ENCODE assay signal across 8 cellular contexts in the genomic region with DNA sequence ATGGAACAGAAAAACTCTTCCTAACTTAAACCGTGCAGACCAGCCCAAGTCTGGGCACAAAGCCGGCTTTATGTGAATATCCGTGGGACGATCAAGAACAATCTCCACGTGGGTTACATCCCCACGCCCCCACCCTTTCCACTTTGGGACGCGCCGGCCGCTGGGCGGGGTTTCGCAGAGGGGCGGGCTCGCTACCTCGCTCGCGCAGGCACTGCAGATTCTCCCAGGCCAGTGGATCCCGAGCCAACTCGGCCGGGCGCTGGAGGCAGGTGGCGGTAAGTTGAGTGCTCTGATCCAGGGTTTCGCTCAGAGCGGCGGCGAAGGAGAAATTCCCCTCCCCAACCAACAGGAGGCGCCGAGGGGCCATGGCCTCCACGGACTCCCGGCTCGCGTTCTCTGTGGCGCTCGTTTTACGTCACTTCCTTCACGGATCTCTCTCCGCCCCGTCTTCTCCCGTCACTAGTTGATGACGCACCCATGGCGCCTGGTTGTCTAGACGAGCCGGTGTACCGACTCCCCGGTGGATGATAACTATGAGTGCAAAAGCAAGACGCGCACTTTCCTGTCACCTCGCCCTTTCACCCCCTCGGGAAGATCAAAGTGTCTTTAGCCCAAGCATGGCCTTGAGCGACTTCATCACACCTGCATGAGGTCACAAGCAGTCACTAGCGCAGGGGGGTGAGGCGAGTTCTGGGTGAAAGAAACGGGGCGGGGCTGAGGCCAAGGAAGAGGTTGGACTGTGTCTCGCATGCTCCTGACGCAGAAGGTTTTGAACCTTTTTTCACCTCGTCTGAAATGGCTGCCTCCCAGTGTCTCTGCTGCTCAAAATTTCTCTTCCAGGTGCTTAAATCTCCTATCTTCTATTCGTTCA. TPM values are rescaled to one million over a fixed set of nuclear protein-coding genes. Genes with fewer than 3 reads are reported as not detected.
DNase-seq lines count a peak whose midpoint lies in the region; ATAC-seq and TF ChIP-seq lines count a peak whose summit lies in the region.

A gene with protein sequence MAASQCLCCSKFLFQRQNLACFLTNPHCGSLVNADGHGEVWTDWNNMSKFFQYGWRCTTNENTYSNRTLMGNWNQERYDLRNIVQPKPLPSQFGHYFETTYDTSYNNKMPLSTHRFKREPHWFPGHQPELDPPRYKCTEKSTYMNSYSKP (plus strand): TSS at position 776 of the 871 bp plus-strand sequence. CDS start 20 bp downstream, at position 796.
A gene with protein sequence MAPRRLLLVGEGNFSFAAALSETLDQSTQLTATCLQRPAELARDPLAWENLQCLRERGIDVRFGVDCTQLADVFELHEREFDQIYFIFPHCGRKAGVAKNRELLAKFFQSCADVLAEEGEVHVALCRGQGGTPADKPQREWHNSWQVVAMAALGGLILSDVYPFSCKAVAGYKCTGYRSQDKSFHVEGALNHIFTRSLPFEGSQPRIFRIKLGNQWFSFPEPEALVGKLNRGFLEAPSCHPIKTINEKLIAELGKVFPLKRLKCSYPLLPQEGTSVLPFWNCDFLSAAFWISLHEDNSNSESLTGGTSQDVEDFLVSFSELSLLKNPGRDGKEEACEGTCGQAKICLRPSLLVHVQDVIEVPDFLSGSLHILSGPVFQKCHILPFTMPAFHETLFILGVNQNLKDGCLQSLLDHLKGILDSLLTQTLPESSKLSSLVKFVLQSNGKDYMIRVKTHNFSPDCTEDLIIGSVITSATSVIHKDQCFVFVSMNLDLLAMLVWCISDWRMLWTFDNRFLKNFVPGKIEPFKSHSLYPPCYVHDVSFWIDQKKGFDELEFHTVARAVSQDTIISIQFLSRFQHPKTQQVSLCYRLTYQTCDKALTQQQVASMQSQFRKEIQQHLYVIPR (minus strand): TSS at position 400 of the 871 bp plus-strand sequence. CDS start 33 bp downstream, at position 367.

- H3K27ac ChIP-seq in DND-41 (ENCODE audit: low read length) (peak within 1 kb of the TSS; percentile 93), esophagus muscularis mucosa (replicated peaks in 1 of 4) (peak within 1 kb of the TSS; percentile 82 to 96 (median 94)), muscle layer of duodenum (ENCODE audit: low read length) (peak within 1 kb of the TSS; percentile 93)

- intact Hi-C loops in esophagus muscularis mucosa (cut with DNase I): loop anchor here (2.0 to 10.0 kb wide), 3 partner anchors 54 to 206 kb away; a partner anchor contains a TSS

- no peaks in the 10 kb centered on the region for H4K20me1 ChIP-seq in DND-41 (ENCODE audit: insufficient read depth, low read length)

- DNase-seq in DND-41 (peak; percentile 95), KG1 (lab: John Stamatoyannopoulos, UW) (peak; percentile 100), esophagus muscularis mucosa (ENCODE audit: extremely low spot score) (peak; percentile 99)
- DNase-seq in activated T-cell treated with anti-CD3 and anti-CD28 coated beads, Interleukin-2, amount 50 U/mL, for 48 hours: peak; percentile 97
- peak; percentile 89 to 94 for DNase-seq in stimulated activated CD8-positive, alpha-beta memory T cell treated with anti-CD3 and anti-CD28 coated beads, Interleukin-7, amount 100 ng/mL, for 4 hours (ENCODE audit: low read depth in 2 of 2)

- peak within 1 kb of the TSS; percentile 97 for H2AFZ ChIP-seq in DND-41 (ENCODE audit: low read depth, low read length)

- ATAC-seq in DND-41 (ENCODE audit: insufficient read depth, low read depth) (peak; percentile 87), GM21723 (IDR thresholded peaks at IDR 0.05; ENCODE audit: unreplicated experiment) (peak; percentile 94)

- peak; percentile 95 for TF ChIP-seq CTCF in DND-41 (IDR thresholded peaks at IDR 0.05; ENCODE audit: borderline replicate concordance, extremely low read depth, low read length, poor library complexity, severe bottlenecking)
- peak in 2 of 3 experiments; percentile 98 to 99 for TF ChIP-seq CTCF in esophagus muscularis mucosa (IDR thresholded peaks at IDR 0.05)

- H3K9me3 ChIP-seq in DND-41 (ENCODE audit: insufficient read depth, low read length, severe bottlenecking) (no peaks in the 10 kb centered on the region), esophagus muscularis mucosa (no peaks in the 10 kb centered on the region), muscle layer of duodenum (ENCODE audit: control insufficient read depth in 1 of 2, low read length in 2 of 2) (no peaks in the 10 kb centered on the region)

- TF ChIP-seq POLR2A in esophagus muscularis mucosa (IDR thresholded peaks at IDR 0.05; ENCODE audit: low read depth): peak; percentile 65

- H3K36me3 ChIP-seq in DND-41 (ENCODE audit: insufficient read depth, low read length): peaks cover 24% of the 10 kb centered on the region
- H3K36me3 ChIP-seq in esophagus muscularis mucosa: peaks cover 0 to 30% (median 6%) of the 10 kb centered on the region in 4 donors
- H3K36me3 ChIP-seq in muscle layer of duodenum (ENCODE audit: control insufficient read depth in 1 of 2, insufficient read depth in 2 of 2, low read length in 2 of 2): peaks cover 3 to 12% of the 10 kb centered on the region in 2 donors

- peak within 1 kb of the TSS; percentile 81 for H3K9ac ChIP-seq in DND-41 (ENCODE audit: low read depth, low read length)

- peak within 1 kb of the TSS; percentile 95 for H3K4me2 ChIP-seq in DND-41 (ENCODE audit: insufficient read depth, low read length)

- H3K4me3 ChIP-seq in DND-41 (ENCODE audit: low read depth in 1 of 2, low read length in 2 of 2) (peak within 1 kb of the TSS; percentile 74 to 81), esophagus muscularis mucosa (peak within 1 kb of the TSS; percentile 61 to 77 (median 64)), muscle layer of duodenum (ENCODE audit: low read depth in 1 of 2, low read length in 2 of 2) (peak within 1 kb of the TSS; percentile 74 to 89)

- H3K27me3 ChIP-seq in DND-41 (ENCODE audit: insufficient read depth, low read length, poor library complexity) (no peaks in the 10 kb centered on the region), esophagus muscularis mucosa (no peaks in the 10 kb centered on the region), muscle layer of duodenum (ENCODE audit: low read depth, low read length) (no peaks in the 10 kb centered on the region)

- 0% methylated on average over 47 of the region's 58 CpGs for WGBS in esophagus muscularis mucosa

- H3K4me1 ChIP-seq in DND-41 (ENCODE audit: insufficient read depth, low read length) (peaks cover 21% of the 10 kb centered on the region), esophagus muscularis mucosa (peaks cover 11 to 24% (median 18%) of the 10 kb centered on the region in 4 donors), muscle layer of duodenum (ENCODE audit: control insufficient read depth in 1 of 2, insufficient read depth in 2 of 2, low read length in 2 of 2) (peaks cover 0 to 5% of the 10 kb centered on the region in 2 donors)

- peaks cover 15% of the 10 kb centered on the region for H3K79me2 ChIP-seq in DND-41 (ENCODE audit: insufficient read depth, low read length)

- peak; percentile 90 for TF ChIP-seq EP300 in esophagus muscularis mucosa (IDR thresholded peaks at IDR 0.05)

TF ChIP-seq in PFSK-1, 5 proteins besides CTCF, POLR2A, EP300 and RAD21:
- TF ChIP-seq SIN3A (IDR thresholded peaks at IDR 0.05; ENCODE audit: borderline replicate concordance, insufficient read depth, low read length) (no peak), FOXP2 (optimal IDR thresholded peaks at IDR 0.05; ENCODE audit: borderline replicate concordance, extremely low read depth, extremely low read length, insufficient read depth) (peak; percentile 89), TAF1 (IDR thresholded peaks at IDR 0.05; ENCODE audit: borderline replicate concordance, insufficient read depth, low read length) (peak; percentile 54; the same call in 1 of the 2 replicates), POLR2AphosphoS5 (IDR thresholded peaks at IDR 0.05; ENCODE audit: low read depth, low read length) (peak; percentile 94)
- TF ChIP-seq, protein P1, sequence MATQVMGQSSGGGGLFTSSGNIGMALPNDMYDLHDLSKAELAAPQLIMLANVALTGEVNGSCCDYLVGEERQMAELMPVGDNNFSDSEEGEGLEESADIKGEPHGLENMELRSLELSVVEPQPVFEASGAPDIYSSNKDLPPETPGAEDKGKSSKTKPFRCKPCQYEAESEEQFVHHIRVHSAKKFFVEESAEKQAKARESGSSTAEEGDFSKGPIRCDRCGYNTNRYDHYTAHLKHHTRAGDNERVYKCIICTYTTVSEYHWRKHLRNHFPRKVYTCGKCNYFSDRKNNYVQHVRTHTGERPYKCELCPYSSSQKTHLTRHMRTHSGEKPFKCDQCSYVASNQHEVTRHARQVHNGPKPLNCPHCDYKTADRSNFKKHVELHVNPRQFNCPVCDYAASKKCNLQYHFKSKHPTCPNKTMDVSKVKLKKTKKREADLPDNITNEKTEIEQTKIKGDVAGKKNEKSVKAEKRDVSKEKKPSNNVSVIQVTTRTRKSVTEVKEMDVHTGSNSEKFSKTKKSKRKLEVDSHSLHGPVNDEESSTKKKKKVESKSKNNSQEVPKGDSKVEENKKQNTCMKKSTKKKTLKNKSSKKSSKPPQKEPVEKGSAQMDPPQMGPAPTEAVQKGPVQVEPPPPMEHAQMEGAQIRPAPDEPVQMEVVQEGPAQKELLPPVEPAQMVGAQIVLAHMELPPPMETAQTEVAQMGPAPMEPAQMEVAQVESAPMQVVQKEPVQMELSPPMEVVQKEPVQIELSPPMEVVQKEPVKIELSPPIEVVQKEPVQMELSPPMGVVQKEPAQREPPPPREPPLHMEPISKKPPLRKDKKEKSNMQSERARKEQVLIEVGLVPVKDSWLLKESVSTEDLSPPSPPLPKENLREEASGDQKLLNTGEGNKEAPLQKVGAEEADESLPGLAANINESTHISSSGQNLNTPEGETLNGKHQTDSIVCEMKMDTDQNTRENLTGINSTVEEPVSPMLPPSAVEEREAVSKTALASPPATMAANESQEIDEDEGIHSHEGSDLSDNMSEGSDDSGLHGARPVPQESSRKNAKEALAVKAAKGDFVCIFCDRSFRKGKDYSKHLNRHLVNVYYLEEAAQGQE (IDR thresholded peaks at IDR 0.05; ENCODE audit: insufficient read depth in 1 of 2, low read depth in 2 of 2, low read length in 2 of 2): peak in 1 of 2 experiments; percentile 40; a peak in 1 of 4 replicates

RNA-seq across cellular contexts. Expression of the first gene that starts in this region (rescaled TPM):
- polyA plus RNA-seq in PFSK-1 (2012; ENCODE audit: insufficient read length, low read depth): 6.0 TPM
- total RNA-seq in esophagus muscularis mucosa: 10 to 100 TPM in 3 of 4 donors, 1 to 10 TPM in 1; 8.7 to 21.7 (median 19.9) TPM

RNA-seq across cellular contexts. Expression of the second gene that starts in this region (rescaled TPM):
- 0.90 TPM for polyA plus RNA-seq in PFSK-1 (2012; ENCODE audit: insufficient read length, low read depth)
- total RNA-seq in esophagus muscularis mucosa: under 1 TPM; 0.83 to 0.92 (median 0.84) TPM

Comparison
In these comparisons a context has a peak if more than half of its experiments do, and no peak if none do; other contexts are left out.
1. Peak in every context shown above with its lines: DNase-seq, ATAC-seq, H3K4me3 ChIP-seq and H3K27ac ChIP-seq.